ENCODE assay signal across 8 cellular contexts in the genomic region with DNA sequence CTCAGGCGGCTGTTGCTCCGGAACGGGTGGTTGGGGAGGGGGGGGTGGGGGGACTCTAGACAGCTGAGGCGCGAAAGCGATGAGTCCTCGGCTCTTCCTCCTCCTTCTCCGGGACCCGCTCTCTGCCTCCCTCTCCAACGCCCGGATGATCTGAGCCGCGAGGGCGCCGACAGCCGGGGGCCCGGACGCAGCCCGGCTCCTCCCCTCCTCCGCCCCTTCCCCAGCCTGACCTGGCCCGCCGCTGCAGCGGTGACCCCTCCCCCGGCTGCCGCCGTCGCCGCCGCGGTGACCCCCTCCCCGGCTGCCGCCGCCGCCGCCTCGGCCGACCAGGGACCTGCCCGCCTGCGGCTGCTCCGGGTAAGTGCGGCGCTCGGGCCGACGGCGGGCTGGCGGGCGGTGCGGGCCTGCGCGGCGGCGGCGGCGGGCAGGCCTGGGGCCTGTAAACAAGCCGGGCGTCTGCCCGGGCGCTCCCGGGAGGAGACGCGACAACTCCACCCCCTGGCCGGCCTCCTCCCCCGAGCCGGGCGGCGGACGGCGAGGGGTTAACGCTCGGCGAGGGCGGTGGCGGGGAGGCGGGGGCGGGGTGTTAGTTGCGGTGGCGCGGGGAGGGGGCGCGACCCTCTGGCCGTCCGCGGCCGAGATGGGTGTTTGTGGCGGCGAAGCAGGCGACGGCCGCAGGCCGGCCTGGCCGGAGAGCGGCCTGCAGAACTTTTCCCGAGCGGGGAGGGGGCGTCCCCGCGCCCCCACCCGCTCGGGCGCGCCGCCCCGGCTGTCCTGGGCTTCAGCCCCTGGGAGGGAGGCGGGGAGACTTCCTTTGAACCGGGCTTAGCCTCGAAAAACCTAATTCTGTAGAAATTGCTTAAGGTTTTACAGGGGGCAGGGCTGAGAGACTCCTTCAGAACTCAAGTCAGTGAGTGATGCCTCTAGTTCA. TPM values are rescaled to one million over a fixed set of nuclear protein-coding genes. Genes with fewer than 3 reads are reported as not detected.
DNase-seq lines count a peak whose midpoint lies in the region; ATAC-seq and TF ChIP-seq lines count a peak whose summit lies in the region.

No MANE protein-coding gene starts in this region.

- no peaks in the 10 kb centered on the region for H3K9me3 ChIP-seq in Loucy (ENCODE audit: insufficient read depth, low read depth, low read length)
- H3K9me3 ChIP-seq in adrenal gland (replicated peaks in 1 of 3) = no peaks in the 10 kb centered on the region
- no peaks in the 10 kb centered on the region for H3K9me3 ChIP-seq in upper lobe of left lung

- DNase-seq in ELR (ENCODE audit: low read depth) (peak; percentile 70), H4 (ENCODE audit: low spot score) (peak; percentile 29), SW480 (ENCODE audit: low spot score) (peak; percentile 58), adrenal gland (peak; percentile 67 to 77 (median 73)), left cardiac atrium (peak; percentile 81), posterior vena cava (ENCODE audit: low spot score) (peak; percentile 90), upper lobe of left lung (peak; percentile 76 to 94)

- H3K27ac ChIP-seq in adrenal gland = peak overlapping the region in 4 of 5 donors; percentile 96 to 100 (median 100)
- H3K27ac ChIP-seq in upper lobe of left lung = peak overlapping the region; percentile 98 to 100 (median 99)

- intact Hi-C loops in adrenal gland (cut with DNase I) (loop anchor here in 1 of 2 donors (10.0 kb wide), 1 partner anchor 75 kb away; no protein-coding TSS in a partner anchor), left cardiac atrium (cut with DNase I) (loop anchor here in 1 of 2 donors (5.0 kb wide), 1 partner anchor 157 kb away; a partner anchor contains a TSS), posterior vena cava (cut with DNase I) (no loop called here)

- no peak overlapping the region for H2AFZ ChIP-seq in Loucy (ENCODE audit: low read length)

- H3K27me3 ChIP-seq in Loucy (ENCODE audit: insufficient read depth, low read length, poor library complexity, severe bottlenecking) = no peaks in the 10 kb centered on the region
- no peaks in the 10 kb centered on the region for H3K27me3 ChIP-seq in adrenal gland
- H3K27me3 ChIP-seq in upper lobe of left lung = no peaks in the 10 kb centered on the region

- H3K4me3 ChIP-seq in Loucy (ENCODE audit: low read length, poor library complexity, severe bottlenecking) (peak overlapping the region; percentile 77), adrenal gland (peak overlapping the region in 3 of 4 donors; percentile 77 to 90 (median 89)), upper lobe of left lung (peak overlapping the region; percentile 78 to 93 (median 84))

- 0 to 1% (median 0%) methylated on average over 12 to 104 of the region's 107 CpGs for WGBS in adrenal gland, 4 donors
- WGBS in upper lobe of left lung, 2 donors = 1% methylated on average over 29 of the region's 107 CpGs; no CpG with 5 or more reads in 1 of the 2 donors

- peak overlapping the region; percentile 91 for H3K4me2 ChIP-seq in Loucy (ENCODE audit: low read depth, low read length, poor library complexity, severe bottlenecking)

- no peaks in the 10 kb centered on the region for H3K36me3 ChIP-seq in Loucy (ENCODE audit: insufficient read depth, low read length)
- H3K36me3 ChIP-seq in adrenal gland (replicated peaks in 1 of 2) = no peaks in the 10 kb centered on the region
- H3K36me3 ChIP-seq in upper lobe of left lung = no peaks in the 10 kb centered on the region

- TF ChIP-seq POLR2A in adrenal gland (IDR thresholded peaks at IDR 0.05) = peak in 1 of 2 donors; percentile 38
- TF ChIP-seq POLR2A in upper lobe of left lung (IDR thresholded peaks at IDR 0.05) = peak in 1 of 4 donors; percentile 32

- H3K9me2 ChIP-seq in Loucy (replicated peaks; ENCODE audit: low read depth, low read length) = no peaks in the 10 kb centered on the region

- H3K4me1 ChIP-seq in Loucy (ENCODE audit: insufficient read depth, low read length, poor library complexity, severe bottlenecking) (peaks cover 43% of the 10 kb centered on the region), adrenal gland (replicated peaks in 1 of 2) (peaks cover 23 to 45% of the 10 kb centered on the region in 2 donors), upper lobe of left lung (peaks cover 32 to 40% (median 37%) of the 10 kb centered on the region in 4 donors)

- H3F3A ChIP-seq in Loucy (ENCODE audit: low read depth) = no peaks in the 10 kb centered on the region

- peaks cover 47% of the 10 kb centered on the region for H4K20me1 ChIP-seq in Loucy (ENCODE audit: insufficient read depth, low read length, poor library complexity, severe bottlenecking)

- ATAC-seq in left cardiac atrium = peak; percentile 46 to 60
- ATAC-seq in upper lobe of left lung (ENCODE audit: low FRiP score in 2 of 2) = peak in 1 of 2 donors; percentile 69

- TF ChIP-seq CTCF in Loucy (conservative IDR thresholded peaks at IDR 0.05; ENCODE audit: low read length) = no peak
- no peak for TF ChIP-seq CTCF in adrenal gland (IDR thresholded peaks at IDR 0.05)
- TF ChIP-seq CTCF in upper lobe of left lung (IDR thresholded peaks at IDR 0.05) = peak in 2 of 6 experiments; percentile 16 to 23

- peak overlapping the region; percentile 80 for H3K9ac ChIP-seq in Loucy (ENCODE audit: low read depth, low read length, poor library complexity, severe bottlenecking)

- H3K79me2 ChIP-seq in Loucy (ENCODE audit: insufficient read depth, low read length) = peaks cover 48% of the 10 kb centered on the region

- TF ChIP-seq EP300 in upper lobe of left lung (IDR thresholded peaks at IDR 0.05) = no peak

RNA-seq across cellular contexts. Expression of a gene that starts 0.6 kb away (rescaled TPM):
- 22.1 and 24.9 TPM in 2 replicates for total RNA-seq in H4 (2014; rRNA removed; shearing (Covaris generic))
- total RNA-seq in adrenal gland = 10 to 100 TPM; 19.1 to 56.5 (median 42.5) TPM
- polyA plus RNA-seq in adrenal gland = 10 to 100 TPM; 23.4 to 53.0 (median 23.5) TPM
- total RNA-seq in left cardiac atrium = 10 to 100 TPM; 73.2 to 76.0 TPM
- 10 to 100 TPM; 45.3 to 64.2 TPM for total RNA-seq in posterior vena cava
- total RNA-seq in upper lobe of left lung = 10 to 100 TPM; 20.5 to 71.8 (median 43.7) TPM

Comparison
In these comparisons a context has a peak if more than half of its experiments do, and no peak if none do; other contexts are left out.
1. DNase-seq: peak in every context shown above with its lines; median percentile 90 in posterior vena cava; 85 in upper lobe of left lung; 81 in left cardiac atrium; 73 in adrenal gland; 70 in ELR; 58 in SW480; 29 in H4.